27 cellular contexts compared by ENCODE assay signal in genomic region chr3:138445654-138446053, GRCh38. TPM values are rescaled to one million over a fixed set of nuclear protein-coding genes. Genes with fewer than 3 reads are reported as not detected.
DNase-seq lines count a peak whose midpoint lies in the region; ATAC-seq, FAIRE-seq and TF ChIP-seq lines count a peak whose summit lies in the region.
"Had no signal": no experiment of that assay in that cellular context is flagged by ENCODE, and none has a peak within 500 bp of the region (broad histone marks: within the 10 kb centered on the region; RNA-seq: fewer than 3 reads in every experiment).

No MANE protein-coding gene starts in this region.

- no peaks in the 10 kb centered on the region; the same call in 1 of the 2 replicates for H4K20me1 ChIP-seq in K562 (replicated peaks; ENCODE audit: control insufficient read depth, insufficient read depth, low read length)
- no peaks in the 10 kb centered on the region for H4K20me1 ChIP-seq in H1 (replicated peaks in 1 of 2; ENCODE audit: control insufficient read depth in 1 of 2, insufficient read depth in 2 of 2, low read length in 2 of 2)
- H4K20me1 ChIP-seq: BLaER1 had no signal

- WGBS in K562 (ENCODE audit: insufficient coverage, low coverage, missing lambda C conversion rate), result 22% methylated on average over 4 of the region's 4 CpGs
- WGBS in H1 (ENCODE audit: extremely low coverage in 1 of 2, insufficient coverage in 1 of 2, insufficient read length in 1 of 2, insufficient replicate concordance in 2 of 2, low coverage in 1 of 2, low lambda C conversion rate in 2 of 2, missing lambda C conversion rate in 1 of 2), 2 experiments, result 86% methylated on average over 4 of the region's 4 CpGs; no CpG with 5 or more reads in 1 of the 2 experiments
- 90 to 93% methylated on average over 4 of the region's 4 CpGs for WGBS in pancreas, 2 donors

- H3K9me3 ChIP-seq in K562 (replicated peaks; ENCODE audit: control insufficient read depth, insufficient read depth, low read depth, low read length) (no peaks in the 10 kb centered on the region), H1 (ENCODE audit: insufficient read depth in 2 of 2, low read depth in 1 of 2, low read length in 1 of 2) (no peaks in the 10 kb centered on the region), pancreas (no peaks in the 10 kb centered on the region)
- H3K9me3 ChIP-seq: BE2C, BLaER1 had no signal

- no peak overlapping the region for H3K14ac ChIP-seq in H1 (ENCODE audit: insufficient read length)

- H2BK15ac ChIP-seq in H1 (ENCODE audit: low read length), result no peak overlapping the region

- no peaks in the 10 kb centered on the region for H3K23me2 ChIP-seq in H1 (ENCODE audit: low read depth, low read length)

- no peak overlapping the region for H3K4me2 ChIP-seq in K562 (ENCODE audit: insufficient read depth, low read length)
- no peak overlapping the region for H3K4me2 ChIP-seq in H1 (ENCODE audit: insufficient read depth in 1 of 2, low read depth in 2 of 2, low read length in 2 of 2)
- H3K4me2 ChIP-seq: BLaER1 had no signal

- no peak overlapping the region for H4K91ac ChIP-seq in H1 (replicated peaks; ENCODE audit: insufficient read length, low read length)

- no peak overlapping the region for H2BK5ac ChIP-seq in H1 (ENCODE audit: low read depth, low read length)

- no peak overlapping the region for H3K23ac ChIP-seq in H1 (ENCODE audit: insufficient read length)

- CTCF ChIA-PET in K562 (lab: Yijun Ruan, JAX; ENCODE audit: low intra/inter-chr PET ratio) (no interaction called here), H1 (lab: Charles Lee; ENCODE audit: partially characterized antibody) (interaction anchor here (1.0 to 1.7 kb wide), 3 partner anchors 8 to 28 kb away, joined by 3 to 4 read pairs (median 4); no protein-coding TSS in a partner anchor)

- no peak overlapping the region for H3K9ac ChIP-seq in K562 (ENCODE audit: insufficient read depth in 1 of 2, low read depth in 2 of 2, low read length in 2 of 2)
- H3K9ac ChIP-seq in H1 (replicated peaks in 1 of 4; ENCODE audit: extremely low read depth in 1 of 4, low read depth in 3 of 4, low read length in 3 of 4), result no peak overlapping the region
- H3K9ac ChIP-seq: BLaER1 had no signal

- no peak overlapping the region for H4K5ac ChIP-seq in H1 (ENCODE audit: insufficient read length, low read depth, low read length)

- DNase-seq in K562 (ENCODE audit: extremely low read depth in 1 of 4, low spot score in 3 of 4) (no peak), H1 (ENCODE audit: low read depth in 1 of 2, low spot score in 2 of 2) (no peak), posterior vena cava (ENCODE audit: low spot score) (peak; percentile 17), NCI-H2196 (lab: John Stamatoyannopoulos, UW; ENCODE audit: unreplicated experiment) (no peak), pancreas (no peak)
- DNase-seq: 8988T; ACHN; BE2C; CD4-positive, alpha-beta memory T cell; CD4-positive, CD25-positive, alpha-beta regulatory T cell; CD8-positive, alpha-beta memory T cell; COR-L47; DMS 273 treated with DMSO at 0.1 percent for 48 hours; DMS153; DMS53; DMS79; DND-41; EL; GDM1 had no signal

- TF ChIP-seq POLR2A in K562 (conservative IDR thresholded peaks at IDR 0.05) (no peak), H1 (IDR thresholded peaks at IDR 0.05; ENCODE audit: control extremely low read depth in 1 of 2, low read depth in 2 of 2, low read length in 2 of 2) (no peak)

- no peak overlapping the region for H2BK20ac ChIP-seq in H1 (ENCODE audit: low read length)

- TF ChIP-seq CTCF in K562 (IDR thresholded peaks at IDR 0.05 in 2 of 3, conservative IDR thresholded peaks at IDR 0.05 in 1 of 3; ENCODE audit: insufficient read depth in 2 of 3, low read depth in 1 of 3, low read length in 3 of 3) (no peak), H1 (IDR thresholded peaks at IDR 0.05; ENCODE audit: control extremely low read depth in 1 of 3, insufficient read depth in 1 of 3, low read depth in 1 of 3, low read length in 3 of 3) (no peak), pancreas (IDR thresholded peaks at IDR 0.05) (no peak)

- no peaks in the 10 kb centered on the region for H3K9me1 ChIP-seq in K562 (ENCODE audit: control insufficient read depth, insufficient read depth, low read length)

- FAIRE-seq in K562 (lab: Jason Lieb, UNC) (no peak), H1 (lab: Jason Lieb, UNC) (no peak), pancreas (lab: Jason Lieb, UNC) (no peak)
- FAIRE-seq: A204.1, GM12878, GM12892, GM18507 had no signal

- H3K4me1 ChIP-seq in K562 (replicated peaks in 1 of 2; ENCODE audit: control insufficient read depth in 2 of 2, insufficient read depth in 2 of 2, low read length in 2 of 2), result peaks cover 0 to 10% of the 10 kb centered on the region in 2 experiments; a peak in 4 of 5 replicates
- peaks cover 0 to 7% (median 1%) of the 10 kb centered on the region in 4 experiments; a peak in 3 of 7 replicates for H3K4me1 ChIP-seq in H1 (replicated peaks in 1 of 4; ENCODE audit: control insufficient read depth in 3 of 4, insufficient read depth in 4 of 4, low read length in 3 of 4)
- H3K4me1 ChIP-seq in pancreas, result no peaks in the 10 kb centered on the region
- H3K4me1 ChIP-seq: BE2C, BLaER1 had no signal

- no peak overlapping the region for H2BK12ac ChIP-seq in H1 (ENCODE audit: low read depth, low read length)

- ATAC-seq in K562, result no peak
- ATAC-seq in pancreas, result no peak
- ATAC-seq in GM19328 (IDR thresholded peaks at IDR 0.05; ENCODE audit: unreplicated experiment), result no peak
- ATAC-seq: GM12878 had no signal

- BruUV-seq in K562 (replicated peaks; lab: Mats Ljungman, UMichigan), result no TSS peak

- no peak overlapping the region for H3K18ac ChIP-seq in H1 (ENCODE audit: extremely low read depth, low read length)

- peaks cover 0 to 9% of the 10 kb centered on the region in 2 experiments; a peak in 2 of 5 replicates for H3K27me3 ChIP-seq in K562 (ENCODE audit: control insufficient read depth in 2 of 2, insufficient read depth in 2 of 2, low read length in 2 of 2)
- H3K27me3 ChIP-seq in H1 (replicated peaks in 1 of 4; ENCODE audit: control insufficient read depth in 3 of 4, extremely low read depth in 1 of 4, insufficient read depth in 3 of 4, low read length in 3 of 4), result no peaks in the 10 kb centered on the region
- H3K27me3 ChIP-seq in pancreas, result no peaks in the 10 kb centered on the region
- H3K27me3 ChIP-seq: BE2C, BLaER1 had no signal

- H2BK120ac ChIP-seq in H1 (replicated peaks; ENCODE audit: low read depth, low read length), result no peak overlapping the region

- H3K36me3 ChIP-seq in K562 (ENCODE audit: control insufficient read depth, insufficient read depth, low read length) (no peaks in the 10 kb centered on the region), H1 (ENCODE audit: control insufficient read depth in 2 of 4, insufficient read depth in 4 of 4, low read length in 3 of 4) (no peaks in the 10 kb centered on the region), pancreas (no peaks in the 10 kb centered on the region)
- H3K36me3 ChIP-seq: BE2C, BLaER1 had no signal

- no peak overlapping the region for H4K8ac ChIP-seq in H1 (ENCODE audit: extremely low read depth, insufficient read depth, low read length)

- H3K79me1 ChIP-seq in H1 (ENCODE audit: low read depth, low read length), result peaks cover 3% of the 10 kb centered on the region; the same call in 1 of the 2 replicates

- H3K27ac ChIP-seq in K562 (ENCODE audit: extremely low read depth, low read depth, low read length) (no peak overlapping the region), H1 (ENCODE audit: low read depth, low read length) (no peak overlapping the region), pancreas (no peak overlapping the region)
- H3K27ac ChIP-seq: BLaER1 had no signal

- intact Hi-C loops in K562 (cut with micrococcal nuclease), result no loop called here
- intact Hi-C loops in posterior vena cava (cut with DNase I), result no loop called here
- intact Hi-C loops in pancreas (cut with DNase I), result no loop called here

- H2AK5ac ChIP-seq in H1 (ENCODE audit: low read depth, low read length), result no peak overlapping the region

- in situ Hi-C loops in K562 (cut with MboI), result no loop called here

- H3K4me3 ChIP-seq in K562 (no peak overlapping the region), H1 (ENCODE audit: extremely low read depth in 1 of 4, insufficient read depth in 2 of 4, low read depth in 3 of 4, low read length in 4 of 4) (no peak overlapping the region), pancreas (no peak overlapping the region)
- H3K4me3 ChIP-seq: BLaER1, GM12878 had no signal

- H2AFZ ChIP-seq in K562 (ENCODE audit: low read depth, low read length) (no peak overlapping the region), H1 (ENCODE audit: low read length) (no peak overlapping the region)

- TF ChIP-seq RAD21 in K562 (CRISPR knock-in tag; conservative IDR thresholded peaks at IDR 0.05 in 1 of 2, IDR thresholded peaks at IDR 0.05 in 1 of 2) (no peak), H1 (IDR thresholded peaks at IDR 0.05 in 1 of 2, conservative IDR thresholded peaks at IDR 0.05 in 1 of 2; ENCODE audit: low read depth in 2 of 2, low read length in 2 of 2) (no peak)

- no peak overlapping the region for H3K4ac ChIP-seq in H1 (replicated peaks; ENCODE audit: insufficient read length, low read depth, low read length)

- POLR2A ChIA-PET in K562 (lab: Yijun Ruan, JAX) (no interaction called here), H1 (lab: Charles Lee; ENCODE audit: partially characterized antibody) (no interaction called here)

- TF ChIP-seq EP300 in K562 (IDR thresholded peaks at IDR 0.05; ENCODE audit: low read length) (no peak), H1 (IDR thresholded peaks at IDR 0.05; ENCODE audit: borderline replicate concordance in 1 of 2, low read depth in 2 of 2, low read length in 2 of 2) (no peak)

- H3K56ac ChIP-seq in H1 (replicated peaks; ENCODE audit: insufficient read length, low read depth, low read length), result no peak overlapping the region

- H3K79me2 ChIP-seq in K562 (ENCODE audit: control insufficient read depth, insufficient read depth, low read length) (no peaks in the 10 kb centered on the region), H1 (ENCODE audit: control insufficient read depth in 1 of 2, insufficient read depth in 2 of 2, low read length in 2 of 2) (no peaks in the 10 kb centered on the region)

RNA-seq across cellular contexts. Expression of gene ESYT3, which starts 11.2 kb away (rescaled TPM):
- not detected in 2 replicates for total RNA-seq in K562 (2011; cell fraction: chromatin; rRNA removed; ENCODE audit: low replicate concordance)
- total RNA-seq in K562 (2011; cell fraction: nucleolus; rRNA removed), result not detected in 2 replicates
- total RNA-seq in K562 (2011; cell fraction: nucleoplasm; rRNA removed), result not detected in 2 replicates
- total RNA-seq in K562 (2014; rRNA removed), result not detected in 2 replicates
- not detected in 2 replicates for total RNA-seq in K562 (2014; rRNA removed; fragmentation: Illumina TruSeq; extraction: Trizol)
- not detected in 2 replicates for total RNA-seq in K562 (2015; rRNA removed; fragmentation: Illumina TruSeq; extraction: Trizol)
- total RNA-seq in K562 (2021), result not detected in 2 replicates
- polyA plus RNA-seq in K562 (2011; rRNA removed), result not detected in 2 replicates
- polyA plus RNA-seq in K562 (2011; cell fraction: cytosol; rRNA removed), result not detected in 2 replicates
- polyA plus RNA-seq in K562 (2011; cell fraction: nucleus; rRNA removed), result 0.03 TPM in 1 of 2 replicates, not detected in the other
- 0.01 TPM in 1 of 2 replicates, not detected in the other for polyA plus RNA-seq in K562 (2012)
- polyA plus RNA-seq in K562 (2014; fragmentation: Illumina TruSeq; extraction: Trizol), result not detected in 2 replicates
- not detected for polyA plus RNA-seq in K562 (2014; fragmentation: Nextera tagmentation; extraction: Ambion mirVana)
- not detected in 2 replicates for polyA plus RNA-seq in K562 (2014; rRNA removed)
- polyA minus RNA-seq in K562 (2011; rRNA and poly(A)+ RNA removed), result not detected in 2 replicates
- polyA minus RNA-seq in K562 (2011; cell fraction: cytosol; rRNA and poly(A)+ RNA removed), result not detected in 2 replicates
- polyA minus RNA-seq in K562 (2011; cell fraction: nucleus; rRNA and poly(A)+ RNA removed), result not detected in 2 replicates
- total RNA-seq in H1 (2021; fragmentation: NEBNext Ultra II Directional; extraction: Animal tissue kit (Norgen Biotek cat#: 25700)), result 7.0 and 7.3 TPM in 2 replicates
- polyA plus RNA-seq in H1 (2011; rRNA removed), result 4.3 and 4.4 TPM in 2 replicates
- 4.3 TPM for polyA plus RNA-seq in H1 (2011; cell fraction: cytosol; rRNA removed)
- polyA plus RNA-seq in H1 (2011; cell fraction: nucleus; rRNA removed), result 19.2 TPM
- 4.3 to 6.6 TPM (median 5.3 TPM) in 4 replicates for polyA plus RNA-seq in H1 (2012, experiment 1 of 2)
- 1.4 TPM for polyA plus RNA-seq in H1 (2012, experiment 2 of 2)
- polyA plus RNA-seq in H1 (2013, experiment 1 of 2), result 4.7 TPM
- 4.9 TPM for polyA plus RNA-seq in H1 (2013, experiment 2 of 2)
- polyA minus RNA-seq in H1 (2011; rRNA and poly(A)+ RNA removed), result 9.0 and 12.1 TPM in 2 replicates
- 5.9 TPM for polyA minus RNA-seq in H1 (2011; cell fraction: cytosol; rRNA and poly(A)+ RNA removed)
- polyA minus RNA-seq in H1 (2011; cell fraction: nucleus; rRNA and poly(A)+ RNA removed), result 23.7 TPM
- under 1 TPM; 0.37 to 0.43 TPM for total RNA-seq in posterior vena cava
- 1 to 10 TPM in 4 of 6 donors, under 1 TPM in 2; 0.95 to 2.8 (median 1.4) TPM for total RNA-seq in pancreas
- polyA plus RNA-seq in pancreas, result 1 to 10 TPM; 1.2 to 2.1 TPM
- total RNA-seq: CD4-positive, CD25-positive, alpha-beta regulatory T cell; G401; GM12878 had no signal
- polyA plus RNA-seq: CD14-positive monocyte; CD4-positive, alpha-beta memory T cell; CD8-positive, alpha-beta memory T cell; GM12878 had no signal
